Comparison of ENCODE assay signal across 8 cellular contexts in genomic region chr3:122382888-122383666, GRCh38. TPM values are rescaled to one million over a fixed set of nuclear protein-coding genes. Genes with fewer than 3 reads are reported as not detected.
A peak's percentile ranks its signal among the peaks of the same experiment; 100 is the strongest.
DNase-seq lines count a peak whose midpoint lies in the region; ATAC-seq and TF ChIP-seq lines count a peak whose summit lies in the region.

Gene MIX23 (minus strand): TSS chr3:122383231. CDS start chr3:122383224, 7 bp downstream.

- H3K36me3 ChIP-seq in skeletal muscle tissue (ENCODE audit: control insufficient read depth in 3 of 3, insufficient read depth in 3 of 3, low read length in 3 of 3) = no peaks in the 10 kb centered on the region

- H3K27me3 ChIP-seq in skeletal muscle tissue (ENCODE audit: control insufficient read depth in 3 of 3, insufficient read depth in 3 of 3, low read length in 3 of 3) = no peaks in the 10 kb centered on the region

- peak; percentile 80 for TF ChIP-seq POLR2A in GM18505 (IDR thresholded peaks at IDR 0.05; ENCODE audit: borderline replicate concordance, extremely low read depth, insufficient read depth, insufficient read length)

- peaks cover 4 to 18% (median 6%) of the 10 kb centered on the region in 3 donors for H3K4me1 ChIP-seq in skeletal muscle tissue (ENCODE audit: control insufficient read depth in 3 of 3, insufficient read depth in 3 of 3, low read length in 3 of 3)

- ATAC-seq in GM18505 (IDR thresholded peaks at IDR 0.05; ENCODE audit: unreplicated experiment) (peak; percentile 35), HG03097 (IDR thresholded peaks at IDR 0.05; ENCODE audit: low FRiP score, unreplicated experiment) (peak; percentile 30), GM19467 (IDR thresholded peaks at IDR 0.05; ENCODE audit: unreplicated experiment) (no peak)

- H3K4me3 ChIP-seq in iPS-18c (ENCODE audit: insufficient read depth, low read depth, low read length) (peak within 1 kb of the TSS; percentile 86), skeletal muscle tissue (ENCODE audit: low read length in 3 of 3) (peak within 1 kb of the TSS; percentile 85 to 96 (median 94))

- no peak for TF ChIP-seq CTCF in VCaP (conservative IDR thresholded peaks at IDR 0.05)

- H3K9ac ChIP-seq in skeletal muscle tissue (ENCODE audit: low read depth in 1 of 3, low read length in 3 of 3) = peak within 1 kb of the TSS; percentile 90 to 93 (median 91)

- H3K9me3 ChIP-seq in iPS-18c (ENCODE audit: control insufficient read depth, insufficient read depth, low read length) (no peaks in the 10 kb centered on the region), skeletal muscle tissue (ENCODE audit: control insufficient read depth in 3 of 3, low read length in 3 of 3) (no peaks in the 10 kb centered on the region)

- in situ Hi-C loops in T47D (cut with HindIII; ENCODE audit: low pct_unique_long_range_greater_than_20kb, low sequenced_read_pairs) = no loop called here

- DNase-seq in NCI-H2227 (lab: John Stamatoyannopoulos, UW; ENCODE audit: unreplicated experiment) (peak; percentile 90), T47D (ENCODE audit: low read depth in 1 of 2, low spot score in 1 of 2) (peak; percentile 74 to 91)

- H3K27ac ChIP-seq in VCaP (peak within 1 kb of the TSS; percentile 90), skeletal muscle tissue (ENCODE audit: low read depth, low read length) (peak within 1 kb of the TSS; percentile 92)

RNA-seq across cellular contexts. Expression of gene MIX23, which starts in this region (rescaled TPM):
- total RNA-seq in skeletal muscle tissue = 27.7 TPM
